ENCODE assay signal across 1 cellular context in the genomic region with DNA sequence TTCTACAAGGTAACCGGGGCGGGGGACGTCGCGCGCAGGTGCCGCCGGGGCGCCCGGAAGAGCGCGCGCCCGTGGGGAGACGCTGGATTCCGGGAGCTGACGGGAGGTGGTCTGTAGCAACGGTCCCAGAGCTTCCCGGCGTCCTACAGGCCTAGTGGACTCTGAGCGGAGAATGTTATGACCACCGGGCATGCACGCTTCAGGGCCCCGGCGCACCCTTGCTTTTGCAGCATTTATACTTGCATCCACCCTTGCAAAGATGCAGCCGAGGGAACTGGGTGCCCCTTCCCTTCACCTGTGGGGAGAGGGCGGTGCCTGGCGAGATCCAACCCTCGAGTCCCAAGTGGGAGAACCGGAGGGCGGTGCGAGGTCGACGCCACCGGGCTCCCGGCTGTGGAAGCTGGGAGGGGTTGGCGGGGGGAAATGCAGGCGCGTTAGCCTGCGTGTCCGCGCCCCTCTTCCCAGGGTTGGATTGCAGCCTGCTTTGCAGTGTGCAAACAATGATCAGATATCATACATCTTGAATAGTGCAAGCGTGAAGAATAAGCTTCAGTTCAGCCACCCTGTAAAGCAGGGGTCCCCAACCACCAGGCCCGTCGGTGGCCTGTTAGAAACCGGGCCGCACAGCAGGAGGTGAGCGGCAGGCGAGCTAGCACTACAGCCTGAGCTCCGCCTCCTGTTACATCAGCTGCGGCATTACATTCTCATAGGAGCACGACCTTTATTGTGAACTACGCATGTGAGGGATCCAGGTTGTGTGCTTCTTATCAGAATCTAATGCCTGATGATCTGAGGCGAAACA.
A peak's percentile ranks its signal among the peaks of the same experiment; 100 is the strongest.
TF ChIP-seq lines count a peak whose summit lies in the region.

No MANE protein-coding gene starts in this region.

TF ChIP-seq in K562, 482 proteins besides CTCF, POLR2A, EP300 and RAD21 (continued from another document and continues in another):
- TF ChIP-seq, protein P1, sequence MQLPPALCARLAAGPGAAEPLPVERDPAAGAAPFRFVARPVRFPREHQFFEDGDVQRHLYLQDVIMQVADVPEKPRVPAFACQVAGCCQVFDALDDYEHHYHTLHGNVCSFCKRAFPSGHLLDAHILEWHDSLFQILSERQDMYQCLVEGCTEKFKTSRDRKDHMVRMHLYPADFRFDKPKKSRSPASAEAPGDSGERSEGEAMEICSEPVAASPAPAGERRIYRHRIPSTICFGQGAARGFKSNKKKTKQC (CRISPR knock-in tag; IDR thresholded peaks at IDR 0.05), result no peak; the same call in 1 of the 2 replicates
- no peak for TF ChIP-seq ZNF551 (CRISPR knock-in tag; IDR thresholded peaks at IDR 0.05)
- no peak for TF ChIP-seq ZNF184 (CRISPR knock-in tag; IDR thresholded peaks at IDR 0.05)
- peak; percentile 81 to 83 for TF ChIP-seq NRF1 (conservative IDR thresholded peaks at IDR 0.05 in 1 of 2, IDR thresholded peaks at IDR 0.05 in 1 of 2)
- no peak for TF ChIP-seq ZSCAN29 (IDR thresholded peaks at IDR 0.05)
- no peak; the same call in 1 of the 2 replicates for TF ChIP-seq GABPB1 (CRISPR knock-in tag; IDR thresholded peaks at IDR 0.05)
- peak; percentile 2 for TF ChIP-seq PCBP1 (IDR thresholded peaks at IDR 0.05; ENCODE audit: low read depth, low read length, poor library complexity, severe bottlenecking)
- TF ChIP-seq, protein P2, sequence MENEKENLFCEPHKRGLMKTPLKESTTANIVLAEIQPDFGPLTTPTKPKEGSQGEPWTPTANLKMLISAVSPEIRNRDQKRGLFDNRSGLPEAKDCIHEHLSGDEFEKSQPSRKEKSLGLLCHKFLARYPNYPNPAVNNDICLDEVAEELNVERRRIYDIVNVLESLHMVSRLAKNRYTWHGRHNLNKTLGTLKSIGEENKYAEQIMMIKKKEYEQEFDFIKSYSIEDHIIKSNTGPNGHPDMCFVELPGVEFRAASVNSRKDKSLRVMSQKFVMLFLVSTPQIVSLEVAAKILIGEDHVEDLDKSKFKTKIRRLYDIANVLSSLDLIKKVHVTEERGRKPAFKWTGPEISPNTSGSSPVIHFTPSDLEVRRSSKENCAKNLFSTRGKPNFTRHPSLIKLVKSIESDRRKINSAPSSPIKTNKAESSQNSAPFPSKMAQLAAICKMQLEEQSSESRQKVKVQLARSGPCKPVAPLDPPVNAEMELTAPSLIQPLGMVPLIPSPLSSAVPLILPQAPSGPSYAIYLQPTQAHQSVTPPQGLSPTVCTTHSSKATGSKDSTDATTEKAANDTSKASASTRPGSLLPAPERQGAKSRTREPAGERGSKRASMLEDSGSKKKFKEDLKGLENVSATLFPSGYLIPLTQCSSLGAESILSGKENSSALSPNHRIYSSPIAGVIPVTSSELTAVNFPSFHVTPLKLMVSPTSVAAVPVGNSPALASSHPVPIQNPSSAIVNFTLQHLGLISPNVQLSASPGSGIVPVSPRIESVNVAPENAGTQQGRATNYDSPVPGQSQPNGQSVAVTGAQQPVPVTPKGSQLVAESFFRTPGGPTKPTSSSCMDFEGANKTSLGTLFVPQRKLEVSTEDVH (IDR thresholded peaks at IDR 0.05; ENCODE audit: low read depth, partially characterized antibody), result no peak
- TF ChIP-seq FOXP1 (CRISPR knock-in tag; IDR thresholded peaks at IDR 0.05), result 0 out of 2 replicates have a peak, but pooled peaks have one; percentile 6
- no peak for TF ChIP-seq EGR1 (conservative IDR thresholded peaks at IDR 0.05)
- TF ChIP-seq, protein P3, sequence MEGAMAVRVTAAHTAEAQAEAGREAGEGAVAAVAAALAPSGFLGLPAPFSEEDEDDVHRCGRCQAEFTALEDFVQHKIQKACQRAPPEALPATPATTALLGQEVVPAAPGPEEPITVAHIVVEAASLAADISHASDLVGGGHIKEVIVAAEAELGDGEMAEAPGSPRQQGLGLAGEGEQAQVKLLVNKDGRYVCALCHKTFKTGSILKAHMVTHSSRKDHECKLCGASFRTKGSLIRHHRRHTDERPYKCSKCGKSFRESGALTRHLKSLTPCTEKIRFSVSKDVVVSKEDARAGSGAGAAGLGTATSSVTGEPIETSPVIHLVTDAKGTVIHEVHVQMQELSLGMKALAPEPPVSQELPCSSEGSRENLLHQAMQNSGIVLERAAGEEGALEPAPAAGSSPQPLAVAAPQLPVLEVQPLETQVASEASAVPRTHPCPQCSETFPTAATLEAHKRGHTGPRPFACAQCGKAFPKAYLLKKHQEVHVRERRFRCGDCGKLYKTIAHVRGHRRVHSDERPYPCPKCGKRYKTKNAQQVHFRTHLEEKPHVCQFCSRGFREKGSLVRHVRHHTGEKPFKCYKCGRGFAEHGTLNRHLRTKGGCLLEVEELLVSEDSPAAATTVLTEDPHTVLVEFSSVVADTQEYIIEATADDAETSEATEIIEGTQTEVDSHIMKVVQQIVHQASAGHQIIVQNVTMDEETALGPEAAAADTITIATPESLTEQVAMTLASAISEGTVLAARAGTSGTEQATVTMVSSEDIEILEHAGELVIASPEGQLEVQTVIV (CRISPR knock-in tag; IDR thresholded peaks at IDR 0.05; ENCODE audit: borderline replicate concordance), result no peak
- no peak for TF ChIP-seq ZNF436 (CRISPR knock-in tag; IDR thresholded peaks at IDR 0.05)
- TF ChIP-seq, protein P4, sequence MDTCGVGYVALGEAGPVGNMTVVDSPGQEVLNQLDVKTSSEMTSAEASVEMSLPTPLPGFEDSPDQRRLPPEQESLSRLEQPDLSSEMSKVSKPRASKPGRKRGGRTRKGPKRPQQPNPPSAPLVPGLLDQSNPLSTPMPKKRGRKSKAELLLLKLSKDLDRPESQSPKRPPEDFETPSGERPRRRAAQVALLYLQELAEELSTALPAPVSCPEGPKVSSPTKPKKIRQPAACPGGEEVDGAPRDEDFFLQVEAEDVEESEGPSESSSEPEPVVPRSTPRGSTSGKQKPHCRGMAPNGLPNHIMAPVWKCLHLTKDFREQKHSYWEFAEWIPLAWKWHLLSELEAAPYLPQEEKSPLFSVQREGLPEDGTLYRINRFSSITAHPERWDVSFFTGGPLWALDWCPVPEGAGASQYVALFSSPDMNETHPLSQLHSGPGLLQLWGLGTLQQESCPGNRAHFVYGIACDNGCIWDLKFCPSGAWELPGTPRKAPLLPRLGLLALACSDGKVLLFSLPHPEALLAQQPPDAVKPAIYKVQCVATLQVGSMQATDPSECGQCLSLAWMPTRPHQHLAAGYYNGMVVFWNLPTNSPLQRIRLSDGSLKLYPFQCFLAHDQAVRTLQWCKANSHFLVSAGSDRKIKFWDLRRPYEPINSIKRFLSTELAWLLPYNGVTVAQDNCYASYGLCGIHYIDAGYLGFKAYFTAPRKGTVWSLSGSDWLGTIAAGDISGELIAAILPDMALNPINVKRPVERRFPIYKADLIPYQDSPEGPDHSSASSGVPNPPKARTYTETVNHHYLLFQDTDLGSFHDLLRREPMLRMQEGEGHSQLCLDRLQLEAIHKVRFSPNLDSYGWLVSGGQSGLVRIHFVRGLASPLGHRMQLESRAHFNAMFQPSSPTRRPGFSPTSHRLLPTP (IDR thresholded peaks at IDR 0.05; ENCODE audit: borderline replicate concordance, extremely low read depth, insufficient read length), result no peak
- no peak for TF ChIP-seq TBL1XR1 (IDR thresholded peaks at IDR 0.05; ENCODE audit: low read length in 2 of 2)
- no peak for TF ChIP-seq CHD2 (IDR thresholded peaks at IDR 0.05; ENCODE audit: low read depth, low read length)
- TF ChIP-seq, protein P5, sequence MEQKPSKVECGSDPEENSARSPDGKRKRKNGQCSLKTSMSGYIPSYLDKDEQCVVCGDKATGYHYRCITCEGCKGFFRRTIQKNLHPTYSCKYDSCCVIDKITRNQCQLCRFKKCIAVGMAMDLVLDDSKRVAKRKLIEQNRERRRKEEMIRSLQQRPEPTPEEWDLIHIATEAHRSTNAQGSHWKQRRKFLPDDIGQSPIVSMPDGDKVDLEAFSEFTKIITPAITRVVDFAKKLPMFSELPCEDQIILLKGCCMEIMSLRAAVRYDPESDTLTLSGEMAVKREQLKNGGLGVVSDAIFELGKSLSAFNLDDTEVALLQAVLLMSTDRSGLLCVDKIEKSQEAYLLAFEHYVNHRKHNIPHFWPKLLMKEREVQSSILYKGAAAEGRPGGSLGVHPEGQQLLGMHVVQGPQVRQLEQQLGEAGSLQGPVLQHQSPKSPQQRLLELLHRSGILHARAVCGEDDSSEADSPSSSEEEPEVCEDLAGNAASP (IDR thresholded peaks at IDR 0.05), result no peak
- TF ChIP-seq ATF7 (IDR thresholded peaks at IDR 0.05), result peak; percentile 79
- TF ChIP-seq, protein P6, sequence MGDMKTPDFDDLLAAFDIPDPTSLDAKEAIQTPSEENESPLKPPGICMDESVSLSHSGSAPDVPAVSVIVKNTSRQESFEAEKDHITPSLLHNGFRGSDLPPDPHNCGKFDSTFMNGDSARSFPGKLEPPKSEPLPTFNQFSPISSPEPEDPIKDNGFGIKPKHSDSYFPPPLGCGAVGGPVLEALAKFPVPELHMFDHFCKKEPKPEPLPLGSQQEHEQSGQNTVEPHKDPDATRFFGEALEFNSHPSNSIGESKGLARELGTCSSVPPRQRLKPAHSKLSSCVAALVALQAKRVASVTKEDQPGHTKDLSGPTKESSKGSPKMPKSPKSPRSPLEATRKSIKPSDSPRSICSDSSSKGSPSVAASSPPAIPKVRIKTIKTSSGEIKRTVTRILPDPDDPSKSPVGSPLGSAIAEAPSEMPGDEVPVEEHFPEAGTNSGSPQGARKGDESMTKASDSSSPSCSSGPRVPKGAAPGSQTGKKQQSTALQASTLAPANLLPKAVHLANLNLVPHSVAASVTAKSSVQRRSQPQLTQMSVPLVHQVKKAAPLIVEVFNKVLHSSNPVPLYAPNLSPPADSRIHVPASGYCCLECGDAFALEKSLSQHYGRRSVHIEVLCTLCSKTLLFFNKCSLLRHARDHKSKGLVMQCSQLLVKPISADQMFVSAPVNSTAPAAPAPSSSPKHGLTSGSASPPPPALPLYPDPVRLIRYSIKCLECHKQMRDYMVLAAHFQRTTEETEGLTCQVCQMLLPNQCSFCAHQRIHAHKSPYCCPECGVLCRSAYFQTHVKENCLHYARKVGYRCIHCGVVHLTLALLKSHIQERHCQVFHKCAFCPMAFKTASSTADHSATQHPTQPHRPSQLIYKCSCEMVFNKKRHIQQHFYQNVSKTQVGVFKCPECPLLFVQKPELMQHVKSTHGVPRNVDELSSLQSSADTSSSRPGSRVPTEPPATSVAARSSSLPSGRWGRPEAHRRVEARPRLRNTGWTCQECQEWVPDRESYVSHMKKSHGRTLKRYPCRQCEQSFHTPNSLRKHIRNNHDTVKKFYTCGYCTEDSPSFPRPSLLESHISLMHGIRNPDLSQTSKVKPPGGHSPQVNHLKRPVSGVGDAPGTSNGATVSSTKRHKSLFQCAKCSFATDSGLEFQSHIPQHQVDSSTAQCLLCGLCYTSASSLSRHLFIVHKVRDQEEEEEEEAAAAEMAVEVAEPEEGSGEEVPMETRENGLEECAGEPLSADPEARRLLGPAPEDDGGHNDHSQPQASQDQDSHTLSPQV (IDR thresholded peaks at IDR 0.05), result 0 out of 2 replicates have a peak, but pooled peaks have one; percentile 26
- TF ChIP-seq L3MBTL2 (IDR thresholded peaks at IDR 0.05), result peak; percentile 83
- TF ChIP-seq MED1 (CRISPR knock-in tag; IDR thresholded peaks at IDR 0.05; ENCODE audit: borderline replicate concordance), result no peak
- peak in 1 of 2 experiments; percentile 54; a peak in 2 of 4 replicates for TF ChIP-seq SRF (CRISPR knock-in tag; IDR thresholded peaks at IDR 0.05)
- TF ChIP-seq ZNF764 (CRISPR knock-in tag; IDR thresholded peaks at IDR 0.05; ENCODE audit: low read depth), result peak; percentile 77
- no peak for TF ChIP-seq EWSR1 (IDR thresholded peaks at IDR 0.05; ENCODE audit: borderline replicate concordance, low read depth, partially characterized antibody)
- TF ChIP-seq, protein P7, sequence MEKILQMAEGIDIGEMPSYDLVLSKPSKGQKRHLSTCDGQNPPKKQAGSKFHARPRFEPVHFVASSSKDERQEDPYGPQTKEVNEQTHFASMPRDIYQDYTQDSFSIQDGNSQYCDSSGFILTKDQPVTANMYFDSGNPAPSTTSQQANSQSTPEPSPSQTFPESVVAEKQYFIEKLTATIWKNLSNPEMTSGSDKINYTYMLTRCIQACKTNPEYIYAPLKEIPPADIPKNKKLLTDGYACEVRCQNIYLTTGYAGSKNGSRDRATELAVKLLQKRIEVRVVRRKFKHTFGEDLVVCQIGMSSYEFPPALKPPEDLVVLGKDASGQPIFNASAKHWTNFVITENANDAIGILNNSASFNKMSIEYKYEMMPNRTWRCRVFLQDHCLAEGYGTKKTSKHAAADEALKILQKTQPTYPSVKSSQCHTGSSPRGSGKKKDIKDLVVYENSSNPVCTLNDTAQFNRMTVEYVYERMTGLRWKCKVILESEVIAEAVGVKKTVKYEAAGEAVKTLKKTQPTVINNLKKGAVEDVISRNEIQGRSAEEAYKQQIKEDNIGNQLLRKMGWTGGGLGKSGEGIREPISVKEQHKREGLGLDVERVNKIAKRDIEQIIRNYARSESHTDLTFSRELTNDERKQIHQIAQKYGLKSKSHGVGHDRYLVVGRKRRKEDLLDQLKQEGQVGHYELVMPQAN (IDR thresholded peaks at IDR 0.05; ENCODE audit: borderline replicate concordance), result peak; percentile 47; the same call in 1 of the 2 replicates
- TF ChIP-seq ZNF217 (CRISPR knock-in tag; IDR thresholded peaks at IDR 0.05), result no peak
- TF ChIP-seq KLF13 (tag; IDR thresholded peaks at IDR 0.05; ENCODE audit: borderline replicate concordance, low read depth), result no peak; the same call in 1 of the 2 replicates
- TF ChIP-seq, protein P8, sequence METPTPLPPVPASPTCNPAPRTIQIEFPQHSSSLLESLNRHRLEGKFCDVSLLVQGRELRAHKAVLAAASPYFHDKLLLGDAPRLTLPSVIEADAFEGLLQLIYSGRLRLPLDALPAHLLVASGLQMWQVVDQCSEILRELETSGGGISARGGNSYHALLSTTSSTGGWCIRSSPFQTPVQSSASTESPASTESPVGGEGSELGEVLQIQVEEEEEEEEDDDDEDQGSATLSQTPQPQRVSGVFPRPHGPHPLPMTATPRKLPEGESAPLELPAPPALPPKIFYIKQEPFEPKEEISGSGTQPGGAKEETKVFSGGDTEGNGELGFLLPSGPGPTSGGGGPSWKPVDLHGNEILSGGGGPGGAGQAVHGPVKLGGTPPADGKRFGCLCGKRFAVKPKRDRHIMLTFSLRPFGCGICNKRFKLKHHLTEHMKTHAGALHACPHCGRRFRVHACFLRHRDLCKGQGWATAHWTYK (CRISPR knock-in tag; IDR thresholded peaks at IDR 0.05), result peak; percentile 8; the same call in 1 of the 2 replicates
- TF ChIP-seq, protein P9, sequence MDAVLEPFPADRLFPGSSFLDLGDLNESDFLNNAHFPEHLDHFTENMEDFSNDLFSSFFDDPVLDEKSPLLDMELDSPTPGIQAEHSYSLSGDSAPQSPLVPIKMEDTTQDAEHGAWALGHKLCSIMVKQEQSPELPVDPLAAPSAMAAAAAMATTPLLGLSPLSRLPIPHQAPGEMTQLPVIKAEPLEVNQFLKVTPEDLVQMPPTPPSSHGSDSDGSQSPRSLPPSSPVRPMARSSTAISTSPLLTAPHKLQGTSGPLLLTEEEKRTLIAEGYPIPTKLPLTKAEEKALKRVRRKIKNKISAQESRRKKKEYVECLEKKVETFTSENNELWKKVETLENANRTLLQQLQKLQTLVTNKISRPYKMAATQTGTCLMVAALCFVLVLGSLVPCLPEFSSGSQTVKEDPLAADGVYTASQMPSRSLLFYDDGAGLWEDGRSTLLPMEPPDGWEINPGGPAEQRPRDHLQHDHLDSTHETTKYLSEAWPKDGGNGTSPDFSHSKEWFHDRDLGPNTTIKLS (IDR thresholded peaks at IDR 0.05; ENCODE audit: borderline replicate concordance, low read depth), result no peak
- 0 out of 2 replicates have a peak, but pooled peaks have one; percentile 18 for TF ChIP-seq PRMT5 (CRISPR knock-in tag; IDR thresholded peaks at IDR 0.05)
- no peak for TF ChIP-seq NELFE (IDR thresholded peaks at IDR 0.05; ENCODE audit: insufficient read depth, insufficient read length)
- peak; percentile 72 for TF ChIP-seq SAP30 (IDR thresholded peaks at IDR 0.05; ENCODE audit: borderline replicate concordance, insufficient read depth, low read depth, low read length, poor library complexity, severe bottlenecking)
- TF ChIP-seq BRD4 (IDR thresholded peaks at IDR 0.05), result peak; percentile 50; the same call in 1 of the 2 replicates
- peak; percentile 12 for TF ChIP-seq CCNT2 (IDR thresholded peaks at IDR 0.05; ENCODE audit: borderline replicate concordance, extremely low read depth, insufficient read length, low read depth, low read length)
